23 cellular contexts compared by ENCODE assay signal in genomic region chr2:120963997-120964396, GRCh38.
DNase-seq lines count a peak whose midpoint lies in the region; ATAC-seq and TF ChIP-seq lines count a peak whose summit lies in the region.
"Had no signal": no experiment of that assay in that cellular context is flagged by ENCODE, and none has a peak within 500 bp of the region (broad histone marks: within the 10 kb centered on the region; RNA-seq: fewer than 3 reads in every experiment).

No MANE protein-coding gene starts in this region.

- H3K36me3 Mint-ChIP-seq in type B pancreatic cell = peaks cover under 1% of the 10 kb centered on the region
- H3K36me3 Mint-ChIP-seq: CD14-positive monocyte; IgD-negative memory B cell; stimulated activated effector memory CD8-positive, alpha-beta T cell treated with anti-CD3 and anti-CD28 coated beads, Interleukin-12 subunit alpha, Interleukin-12 subunit beta, amount 100 ng/mL, for 72 hours had no signal

- peaks cover 10% of the 10 kb centered on the region for H3K27me3 ChIP-seq in left ventricle myocardium inferior (ENCODE audit: low read depth)
- H3K27me3 ChIP-seq in Peyer's patch = no peaks in the 10 kb centered on the region

- H3K9me3 ChIP-seq in left ventricle myocardium inferior (replicated peaks) = no peaks in the 10 kb centered on the region
- no peaks in the 10 kb centered on the region for H3K9me3 ChIP-seq in Peyer's patch
- H3K9me3 ChIP-seq: thoracic aorta had no signal

- no peak overlapping the region for H3K4me3 Mint-ChIP-seq in type B pancreatic cell
- H3K4me3 Mint-ChIP-seq: CD14-positive monocyte; IgD-negative memory B cell; stimulated activated effector memory CD8-positive, alpha-beta T cell treated with anti-CD3 and anti-CD28 coated beads, Interleukin-12 subunit alpha, Interleukin-12 subunit beta, amount 100 ng/mL, for 72 hours; T-helper 2 cell treated with Interferon-gamma antibody and Interleukin-4, amounts not matched to agents 5 μg/mL and 100 μg/mL, for 36 hours; WTC11 had no signal

- H3K4me1 Mint-ChIP-seq in type B pancreatic cell (ENCODE audit: unreplicated experiment) = peaks cover 14% of the 10 kb centered on the region
- H3K4me1 Mint-ChIP-seq: CD14-positive monocyte; IgD-negative memory B cell; stimulated activated effector memory CD8-positive, alpha-beta T cell treated with anti-CD3 and anti-CD28 coated beads, Interleukin-12 subunit alpha, Interleukin-12 subunit beta, amount 100 ng/mL, for 72 hours had no signal

- ATAC-seq in Right ventricle myocardium inferior = no peak
- no peak for ATAC-seq in HG02840 (IDR thresholded peaks at IDR 0.05; ENCODE audit: low FRiP score, unreplicated experiment)
- ATAC-seq: foreskin keratinocyte; left colon; stimulated activated effector memory CD8-positive, alpha-beta T cell treated with anti-CD3 and anti-CD28 coated beads, Interleukin-12 subunit alpha, Interleukin-12 subunit beta, amount 100 ng/mL, for 72 hours; WTC11 had no signal

- H3K27me3 Mint-ChIP-seq in type B pancreatic cell = peaks cover 4% of the 10 kb centered on the region
- H3K27me3 Mint-ChIP-seq: IgD-negative memory B cell had no signal

- H3K27ac Mint-ChIP-seq in type B pancreatic cell = peak overlapping the region; percentile 15
- H3K27ac Mint-ChIP-seq: CD14-positive monocyte; progenitor cell of endocrine pancreas; stimulated activated effector memory CD8-positive, alpha-beta T cell treated with anti-CD3 and anti-CD28 coated beads, Interleukin-12 subunit alpha, Interleukin-12 subunit beta, amount 100 ng/mL, for 72 hours; T-helper 2 cell treated with Interferon-gamma antibody and Interleukin-4, amounts not matched to agents 5 μg/mL and 100 μg/mL, for 36 hours; WTC11 had no signal

- TF ChIP-seq CTCF in left ventricle myocardium inferior (IDR thresholded peaks at IDR 0.05; ENCODE audit: borderline replicate concordance) (no peak), type B pancreatic cell (conservative IDR thresholded peaks at IDR 0.05) (no peak), Peyer's patch (IDR thresholded peaks at IDR 0.05) (no peak)

- DNase-seq in Right ventricle myocardium inferior (ENCODE audit: missing footprints) (peak; percentile 13), left ventricle myocardium inferior (no peak), LoVo (ENCODE audit: low spot score) (peak; percentile 6), fibroblast of peridontal ligament (ENCODE audit: extremely low read depth) (peak; percentile 13), type B pancreatic cell (ENCODE audit: extremely low spot score, unreplicated experiment) (no peak), Peyer's patch (no peak), GF-D8 (lab: John Stamatoyannopoulos, UW) (no peak)
- DNase-seq: activated CD4-positive, alpha-beta T cell treated with anti-CD3 and anti-CD28 coated beads, Interleukin-2, amount 50 U/mL, for 4 hours; activated gamma-delta T cell; DMS 273 treated with DMSO at 0.1 percent for 48 hours; foreskin keratinocyte; left colon; midbrain; NCI-H1694 treated with DMSO at 0.1 percent for 48 hours; NCI-H82 had no signal

- H3K4me3 ChIP-seq in left ventricle myocardium inferior = no peak overlapping the region
- H3K4me3 ChIP-seq in Peyer's patch = no peak overlapping the region
- H3K4me3 ChIP-seq: thoracic aorta had no signal

- no peak for TF ChIP-seq POLR2A in Peyer's patch (IDR thresholded peaks at IDR 0.05)

- peaks cover 6% of the 10 kb centered on the region for H3K4me1 ChIP-seq in left ventricle myocardium inferior
- H3K4me1 ChIP-seq in Peyer's patch = no peaks in the 10 kb centered on the region

- intact Hi-C loops in Right ventricle myocardium inferior (cut with DNase I) = no loop called here
- intact Hi-C loops in left ventricle myocardium inferior (cut with micrococcal nuclease) = no loop called here

- H3K27ac ChIP-seq in left ventricle myocardium inferior (replicated peaks) (no peak overlapping the region), Peyer's patch (no peak overlapping the region)
- H3K27ac ChIP-seq: foreskin keratinocyte, thoracic aorta had no signal

- no peaks in the 10 kb centered on the region for H3K9me3 Mint-ChIP-seq in type B pancreatic cell
- H3K9me3 Mint-ChIP-seq: IgD-negative memory B cell; stimulated activated effector memory CD8-positive, alpha-beta T cell treated with anti-CD3 and anti-CD28 coated beads, Interleukin-12 subunit alpha, Interleukin-12 subunit beta, amount 100 ng/mL, for 72 hours; T-helper 2 cell treated with Interferon-gamma antibody and Interleukin-4, amounts not matched to agents 5 μg/mL and 100 μg/mL, for 36 hours; WTC11 had no signal

- H3K36me3 ChIP-seq in left ventricle myocardium inferior (no peaks in the 10 kb centered on the region), Peyer's patch (no peaks in the 10 kb centered on the region)
- H3K36me3 ChIP-seq: thoracic aorta had no signal

Comparison
In these comparisons a context has a peak if more than half of its experiments do, and no peak if none do; other contexts are left out.
1. DNase-seq: peak in Right ventricle myocardium inferior (single experiment), LoVo (single experiment) and fibroblast of peridontal ligament (single experiment); none in left ventricle myocardium inferior (single experiment), type B pancreatic cell (single experiment), Peyer's patch (0 of 3) and GF-D8 (single experiment).